Comparison of ENCODE assay signal across 6 cellular contexts in genomic region chr12:6340745-6341438, GRCh38. TPM values are rescaled to one million over a fixed set of nuclear protein-coding genes. Genes with fewer than 3 reads are reported as not detected.
A peak's percentile ranks its signal among the peaks of the same experiment; 100 is the strongest.
DNase-seq lines count a peak whose midpoint lies in the region; ATAC-seq and TF ChIP-seq lines count a peak whose summit lies in the region.

No MANE protein-coding gene starts in this region.

- peaks cover 68% of the 10 kb centered on the region for H3K4me1 ChIP-seq in CD4-positive, CD25-positive, alpha-beta regulatory T cell (ENCODE audit: control insufficient read depth, insufficient read depth, low read length, poor library complexity, severe bottlenecking)
- H3K4me1 ChIP-seq in lung (ENCODE audit: control insufficient read depth in 2 of 2, insufficient read depth in 2 of 2, low read length in 2 of 2): peaks cover 20 to 27% of the 10 kb centered on the region in 2 donors

- no peak for ATAC-seq in CD4-positive, CD25-positive, alpha-beta regulatory T cell (ENCODE audit: low read depth in 2 of 2)
- ATAC-seq in lung (ENCODE audit: insufficient read depth, low FRiP score) (no peak), GM21825 (IDR thresholded peaks at IDR 0.05; ENCODE audit: unreplicated experiment) (no peak)

- no peaks in the 10 kb centered on the region for H3K9me3 Mint-ChIP-seq in CD4-positive, CD25-positive, alpha-beta regulatory T cell
- no peaks in the 10 kb centered on the region for H3K9me3 Mint-ChIP-seq in Calu3 (ENCODE audit: low read depth, unreplicated experiment)
- H3K9me3 Mint-ChIP-seq in activated T-helper 2 cell treated with anti-CD3 and anti-CD28 coated beads, Interferon-gamma antibody, Interleukin-2, Interleukin-4, amounts not matched to agents 10 μg/mL and 5 μg/mL and 100 μg/mL, durations not matched to agents 14 hours and 24 hours and 36 hours: no peaks in the 10 kb centered on the region

- TF ChIP-seq CTCF in VCaP (conservative IDR thresholded peaks at IDR 0.05) (no peak), lung (IDR thresholded peaks at IDR 0.05; ENCODE audit: control extremely low read depth, extremely low read depth) (no peak), Calu3 (IDR thresholded peaks at IDR 0.05; ENCODE audit: unreplicated experiment) (no peak)

- no peaks in the 10 kb centered on the region for H3K27me3 Mint-ChIP-seq in CD4-positive, CD25-positive, alpha-beta regulatory T cell
- H3K27me3 Mint-ChIP-seq in Calu3 (ENCODE audit: unreplicated experiment): no peaks in the 10 kb centered on the region
- no peaks in the 10 kb centered on the region for H3K27me3 Mint-ChIP-seq in activated T-helper 2 cell treated with anti-CD3 and anti-CD28 coated beads, Interferon-gamma antibody, Interleukin-2, Interleukin-4, amounts not matched to agents 10 μg/mL and 5 μg/mL and 100 μg/mL, durations not matched to agents 14 hours and 24 hours and 36 hours (ENCODE audit: low read depth)

- no peak for DNase-seq in CD4-positive, CD25-positive, alpha-beta regulatory T cell
- no peak for DNase-seq in lung (ENCODE audit: low spot score)
- no peak for DNase-seq in Calu3
- no peak for DNase-seq in activated T-helper 2 cell treated with anti-CD3 and anti-CD28 coated beads, Interferon-gamma antibody, Interleukin-2, Interleukin-4, amounts not matched to agents 10 μg/mL and 5 μg/mL and 100 μg/mL, durations not matched to agents 14 hours and 24 hours and 36 hours (ENCODE audit: low spot score)

- H3K9me3 ChIP-seq in CD4-positive, CD25-positive, alpha-beta regulatory T cell (ENCODE audit: control insufficient read depth in 2 of 2, low read length in 2 of 2): no peaks in the 10 kb centered on the region
- no peaks in the 10 kb centered on the region for H3K9me3 ChIP-seq in lung (ENCODE audit: control insufficient read depth in 2 of 2, insufficient read depth in 1 of 2, low read length in 1 of 2)

- H3K36me3 ChIP-seq in CD4-positive, CD25-positive, alpha-beta regulatory T cell (ENCODE audit: control insufficient read depth, insufficient read depth, low read length): peaks cover 2% of the 10 kb centered on the region
- H3K36me3 ChIP-seq in lung (ENCODE audit: control insufficient read depth in 2 of 2, insufficient read depth in 2 of 2, low read length in 2 of 2): no peaks in the 10 kb centered on the region

- WGBS in lung, 2 donors: 0 to 1% methylated on average over 15 of the region's 15 CpGs

- H3K4me3 Mint-ChIP-seq in CD4-positive, CD25-positive, alpha-beta regulatory T cell: no peak overlapping the region
- H3K4me3 Mint-ChIP-seq in Calu3 (ENCODE audit: low read depth, unreplicated experiment): no peak overlapping the region
- no peak overlapping the region for H3K4me3 Mint-ChIP-seq in activated T-helper 2 cell treated with anti-CD3 and anti-CD28 coated beads, Interferon-gamma antibody, Interleukin-2, Interleukin-4, amounts not matched to agents 10 μg/mL and 5 μg/mL and 100 μg/mL, durations not matched to agents 14 hours and 24 hours and 36 hours (ENCODE audit: low read depth)

- no peaks in the 10 kb centered on the region for H3K36me3 Mint-ChIP-seq in CD4-positive, CD25-positive, alpha-beta regulatory T cell
- peaks cover 11% of the 10 kb centered on the region for H3K36me3 Mint-ChIP-seq in Calu3 (ENCODE audit: insufficient read depth, unreplicated experiment)
- H3K36me3 Mint-ChIP-seq in activated T-helper 2 cell treated with anti-CD3 and anti-CD28 coated beads, Interferon-gamma antibody, Interleukin-2, Interleukin-4, amounts not matched to agents 10 μg/mL and 5 μg/mL and 100 μg/mL, durations not matched to agents 14 hours and 24 hours and 36 hours (ENCODE audit: low read depth): peaks cover 4% of the 10 kb centered on the region

- BruUV-seq in Calu3 (replicated peaks; lab: Mats Ljungman, UMichigan): no TSS peak

- H3K4me1 Mint-ChIP-seq in CD4-positive, CD25-positive, alpha-beta regulatory T cell: peaks cover 5 to 42% (median 28%) of the 10 kb centered on the region in 4 donors
- H3K4me1 Mint-ChIP-seq in Calu3 (ENCODE audit: low read depth, unreplicated experiment): peaks cover 38% of the 10 kb centered on the region
- H3K4me1 Mint-ChIP-seq in activated T-helper 2 cell treated with anti-CD3 and anti-CD28 coated beads, Interferon-gamma antibody, Interleukin-2, Interleukin-4, amounts not matched to agents 10 μg/mL and 5 μg/mL and 100 μg/mL, durations not matched to agents 14 hours and 24 hours and 36 hours (ENCODE audit: low read depth): peaks cover 33% of the 10 kb centered on the region

- H3K27ac ChIP-seq in CD4-positive, CD25-positive, alpha-beta regulatory T cell (ENCODE audit: insufficient read depth, low read length, poor library complexity, severe bottlenecking): peak overlapping the region; percentile 90
- H3K27ac ChIP-seq in VCaP (peak overlapping the region; percentile 49; the same call in 1 of the 2 replicates), lung (ENCODE audit: low read depth in 1 of 2, low read length in 1 of 2) (peak overlapping the region; percentile 97 to 99)

- H3K27ac Mint-ChIP-seq in CD4-positive, CD25-positive, alpha-beta regulatory T cell: no peak overlapping the region
- no peak overlapping the region for H3K27ac Mint-ChIP-seq in Calu3 (ENCODE audit: unreplicated experiment)
- H3K27ac Mint-ChIP-seq in activated T-helper 2 cell treated with anti-CD3 and anti-CD28 coated beads, Interferon-gamma antibody, Interleukin-2, Interleukin-4, amounts not matched to agents 10 μg/mL and 5 μg/mL and 100 μg/mL, durations not matched to agents 14 hours and 24 hours and 36 hours: no peak overlapping the region

- H3K27me3 ChIP-seq in CD4-positive, CD25-positive, alpha-beta regulatory T cell (ENCODE audit: control insufficient read depth, insufficient read depth, low read length): no peaks in the 10 kb centered on the region
- H3K27me3 ChIP-seq in lung (ENCODE audit: control insufficient read depth, insufficient read depth): no peaks in the 10 kb centered on the region

- intact Hi-C loops in Calu3 (cut with micrococcal nuclease; ENCODE audit: unreplicated experiment): loop anchor here (10.0 kb wide), 1 partner anchor 194 kb away; the partner anchor contains the start of gene GAPDH
- intact Hi-C loops in activated T-helper 2 cell treated with anti-CD3 and anti-CD28 coated beads, Interferon-gamma antibody, Interleukin-2, Interleukin-4, amounts not matched to agents 10 μg/mL and 5 μg/mL and 100 μg/mL, durations not matched to agents 14 hours and 24 hours and 36 hours (cut with micrococcal nuclease): loop anchor here (2.0 kb wide), 2 partner anchors 20 to 122 kb away; no protein-coding TSS in a partner anchor

- CTCF ChIA-PET in Calu3 (lab: Charles Lee): interaction anchor here (1.6 kb wide), 1 partner anchor 30 kb away, joined by 5 read pairs; no protein-coding TSS in a partner anchor

- peak overlapping the region; percentile 94 for H3K4me3 ChIP-seq in CD4-positive, CD25-positive, alpha-beta regulatory T cell (ENCODE audit: low read depth, low read length)
- peak overlapping the region; percentile 98 for H3K4me3 ChIP-seq in lung

RNA-seq across cellular contexts. Expression of gene TNFRSF1A, which starts 1.0 kb away (rescaled TPM):
- total RNA-seq in CD4-positive, CD25-positive, alpha-beta regulatory T cell: 38.5 TPM
- 10 to 100 TPM; 25.6 to 39.5 (median 31.0) TPM for polyA plus RNA-seq in CD4-positive, CD25-positive, alpha-beta regulatory T cell
- 100 to 1,000 TPM; 175 to 184 TPM for total RNA-seq in lung
- polyA plus RNA-seq in lung: 100 to 1,000 TPM in 1 of 2 donors, 10 to 100 TPM in 1; 81.6 to 182 TPM
- total RNA-seq in Calu3 (2022): 76.7 and 79.3 TPM in 2 replicates
- 37.6 TPM in 2 replicates for total RNA-seq in activated T-helper 2 cell treated with anti-CD3 and anti-CD28 coated beads, Interferon-gamma antibody, Interleukin-2, Interleukin-4, amounts not matched to agents 10 μg/mL and 5 μg/mL and 100 μg/mL, durations not matched to agents 14 hours and 24 hours and 36 hours

RNA-seq across cellular contexts. Expression of gene PLEKHG6, which starts 30.4 kb away (rescaled TPM):
- total RNA-seq in CD4-positive, CD25-positive, alpha-beta regulatory T cell: not detected
- under 1 TPM in 3 of 4 donors, not detected in 1; 0.31 to 0.62 (median 0.37) TPM for polyA plus RNA-seq in CD4-positive, CD25-positive, alpha-beta regulatory T cell
- total RNA-seq in lung: 1 to 10 TPM; 1.6 to 2.9 TPM
- 1 to 10 TPM in 1 of 2 donors, under 1 TPM in 1; 0.74 to 2.9 TPM for polyA plus RNA-seq in lung
- total RNA-seq in Calu3 (2022): 25.1 and 32.3 TPM in 2 replicates
- total RNA-seq in activated T-helper 2 cell treated with anti-CD3 and anti-CD28 coated beads, Interferon-gamma antibody, Interleukin-2, Interleukin-4, amounts not matched to agents 10 μg/mL and 5 μg/mL and 100 μg/mL, durations not matched to agents 14 hours and 24 hours and 36 hours: not detected in 2 replicates

RNA-seq across cellular contexts. Expression of gene SCNN1A, which starts 34.5 kb away (rescaled TPM):
- total RNA-seq in CD4-positive, CD25-positive, alpha-beta regulatory T cell: 0.86 TPM
- polyA plus RNA-seq in CD4-positive, CD25-positive, alpha-beta regulatory T cell: under 1 TPM; 0.09 to 0.60 (median 0.22) TPM
- total RNA-seq in lung (100 to 1,000 TPM; 122 to 312 TPM), Calu3 (2022) (36.5 and 53.5 TPM in 2 replicates)
- 100 to 1,000 TPM in 1 of 2 donors, 10 to 100 TPM in 1; 86.6 to 129 TPM for polyA plus RNA-seq in lung
- not detected in 2 replicates for total RNA-seq in activated T-helper 2 cell treated with anti-CD3 and anti-CD28 coated beads, Interferon-gamma antibody, Interleukin-2, Interleukin-4, amounts not matched to agents 10 μg/mL and 5 μg/mL and 100 μg/mL, durations not matched to agents 14 hours and 24 hours and 36 hours

RNA-seq across cellular contexts. Expression of gene LTBR, which starts 43.1 kb away (rescaled TPM):
- total RNA-seq in CD4-positive, CD25-positive, alpha-beta regulatory T cell: not detected
- under 1 TPM in 1 of 4 donors, not detected in 3; 0.35 TPM for polyA plus RNA-seq in CD4-positive, CD25-positive, alpha-beta regulatory T cell
- total RNA-seq in lung (100 to 1,000 TPM in 1 of 2 donors, 10 to 100 TPM in 1; 52.6 to 134 TPM), Calu3 (2022) (165 and 167 TPM in 2 replicates)
- 100 to 1,000 TPM; 111 to 134 TPM for polyA plus RNA-seq in lung
- total RNA-seq in activated T-helper 2 cell treated with anti-CD3 and anti-CD28 coated beads, Interferon-gamma antibody, Interleukin-2, Interleukin-4, amounts not matched to agents 10 μg/mL and 5 μg/mL and 100 μg/mL, durations not matched to agents 14 hours and 24 hours and 36 hours: 0.32 and 0.50 TPM in 2 replicates

Comparison
In these comparisons a context has a peak if more than half of its experiments do, and no peak if none do; other contexts are left out.
1. RNA of gene SCNN1A, which starts 34.5 kb away (total RNA-seq): 122 to 312 TPM in lung and 36.5 to 53.5 TPM in Calu3; 0.86 TPM in CD4-positive, CD25-positive, alpha-beta regulatory T cell (single experiment) and not detected in activated T-helper 2 cell treated with anti-CD3 and anti-CD28 coated beads, Interferon-gamma antibody, Interleukin-2, Interleukin-4, amounts not matched to agents 10 μg/mL and 5 μg/mL and 100 μg/mL, durations not matched to agents 14 hours and 24 hours and 36 hours; every median in the first group is over 10 times any median in the second.
2. Peak in every context shown above with its lines, with median percentiles within 50 percentile points of each other: H3K27ac ChIP-seq.